In the genomic region with DNA sequence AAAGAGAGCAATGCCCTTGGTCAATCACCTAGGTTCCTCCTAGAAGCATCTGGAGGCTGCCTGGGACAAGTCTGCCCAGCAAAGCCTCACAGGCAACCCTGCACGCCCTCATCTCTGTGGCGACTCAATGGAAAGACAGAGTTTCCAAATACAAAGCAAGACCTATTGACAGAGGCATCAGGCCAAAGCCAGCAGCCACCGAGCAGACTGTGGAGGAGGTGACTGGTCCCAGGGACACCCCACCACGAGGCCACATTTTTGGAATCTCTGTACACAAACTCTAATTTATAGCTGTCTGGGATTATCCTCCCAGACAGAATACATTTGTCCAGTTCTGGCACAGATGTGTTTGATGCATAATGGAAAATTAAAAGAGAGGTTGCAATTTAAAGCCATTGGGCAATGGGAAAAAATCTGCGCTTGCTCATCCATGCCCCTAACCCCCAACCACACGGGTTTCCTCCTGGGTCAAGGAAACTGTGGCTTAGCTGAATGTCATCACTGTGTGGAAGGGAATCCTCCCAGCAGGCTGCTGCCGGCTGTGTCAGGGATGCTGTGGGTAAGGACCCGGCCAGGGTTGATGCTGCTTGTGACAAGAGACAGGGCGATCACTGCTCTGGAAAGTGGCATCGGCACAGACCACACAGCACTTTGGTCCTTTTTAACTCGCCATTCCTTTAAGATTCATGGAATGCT, we compare ENCODE assay signal across 1 cellular context.
TF ChIP-seq lines count a peak whose summit lies in the region.

No MANE protein-coding gene starts in this region.

TF ChIP-seq in HepG2, 621 proteins besides CTCF, POLR2A, EP300 and RAD21:
- TF ChIP-seq ZBTB42 (CRISPR knock-in tag; IDR thresholded peaks at IDR 0.05) (no peak), ZNF430 (CRISPR knock-in tag; IDR thresholded peaks at IDR 0.05) (no peak), IKZF4 (CRISPR knock-in tag; IDR thresholded peaks at IDR 0.05; ENCODE audit: borderline replicate concordance, low read depth, not compliant biosample characterization) (no peak), MED8 (CRISPR knock-in tag; IDR thresholded peaks at IDR 0.05; ENCODE audit: insufficient replicate concordance) (no peak), EED (CRISPR knock-in tag; IDR thresholded peaks at IDR 0.05) (no peak), ZNF569 (CRISPR knock-in tag; IDR thresholded peaks at IDR 0.05; ENCODE audit: borderline replicate concordance) (no peak), PCBP2 (optimal IDR thresholded peaks at IDR 0.05; ENCODE audit: low read depth, low read length, poor library complexity, severe bottlenecking) (no peak), ELF1 (CRISPR knock-in tag; IDR thresholded peaks at IDR 0.05) (no peak), HMG20B (CRISPR knock-in tag; conservative IDR thresholded peaks at IDR 0.05) (no peak), KDM6A (CRISPR knock-in tag; IDR thresholded peaks at IDR 0.05; ENCODE audit: low read depth) (no peak)
- TF ChIP-seq, protein P1, sequence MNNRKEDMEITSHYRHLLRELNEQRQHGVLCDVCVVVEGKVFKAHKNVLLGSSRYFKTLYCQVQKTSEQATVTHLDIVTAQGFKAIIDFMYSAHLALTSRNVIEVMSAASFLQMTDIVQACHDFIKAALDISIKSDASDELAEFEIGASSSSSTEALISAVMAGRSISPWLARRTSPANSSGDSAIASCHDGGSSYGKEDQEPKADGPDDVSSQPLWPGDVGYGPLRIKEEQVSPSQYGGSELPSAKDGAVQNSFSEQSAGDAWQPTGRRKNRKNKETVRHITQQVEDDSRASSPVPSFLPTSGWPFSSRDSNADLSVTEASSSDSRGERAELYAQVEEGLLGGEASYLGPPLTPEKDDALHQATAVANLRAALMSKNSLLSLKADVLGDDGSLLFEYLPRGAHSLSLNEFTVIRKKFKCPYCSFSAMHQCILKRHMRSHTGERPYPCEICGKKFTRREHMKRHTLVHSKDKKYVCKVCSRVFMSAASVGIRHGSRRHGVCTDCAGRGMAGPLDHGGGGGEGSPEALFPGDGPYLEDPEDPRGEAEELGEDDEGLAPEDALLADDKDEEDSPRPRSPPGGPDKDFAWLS (CRISPR knock-in tag; IDR thresholded peaks at IDR 0.05; ENCODE audit: borderline replicate concordance), result no peak
TF ChIP-seq in HepG2: peak in this region for 0.
